Comparison of ENCODE assay signal across 1 cellular context in the genomic region with DNA sequence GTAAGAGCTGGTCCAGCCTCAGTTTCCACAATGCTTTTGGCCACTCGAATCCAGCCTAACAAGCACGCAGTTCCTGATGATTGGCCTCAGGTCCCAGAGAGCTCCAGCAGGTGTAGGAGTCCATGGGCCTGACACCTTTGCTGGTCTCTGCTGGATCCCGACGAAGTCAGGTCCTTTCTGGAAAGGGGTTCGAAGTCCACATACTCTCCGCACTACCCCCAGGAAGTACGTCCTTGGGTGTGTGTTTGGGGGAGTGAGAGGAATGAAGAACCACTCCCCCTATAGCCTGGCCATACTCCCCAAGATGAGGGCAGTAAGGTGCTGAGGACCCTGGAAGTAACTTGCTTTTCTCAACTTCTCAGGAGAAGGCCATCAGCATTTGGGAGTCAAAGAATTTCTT.
TF ChIP-seq lines count a peak whose summit lies in the region.

No MANE protein-coding gene starts in this region.

TF ChIP-seq in IMR-90, 13 proteins besides CTCF, POLR2A, EP300 and RAD21 (continued from another document):
- TF ChIP-seq, protein P1, sequence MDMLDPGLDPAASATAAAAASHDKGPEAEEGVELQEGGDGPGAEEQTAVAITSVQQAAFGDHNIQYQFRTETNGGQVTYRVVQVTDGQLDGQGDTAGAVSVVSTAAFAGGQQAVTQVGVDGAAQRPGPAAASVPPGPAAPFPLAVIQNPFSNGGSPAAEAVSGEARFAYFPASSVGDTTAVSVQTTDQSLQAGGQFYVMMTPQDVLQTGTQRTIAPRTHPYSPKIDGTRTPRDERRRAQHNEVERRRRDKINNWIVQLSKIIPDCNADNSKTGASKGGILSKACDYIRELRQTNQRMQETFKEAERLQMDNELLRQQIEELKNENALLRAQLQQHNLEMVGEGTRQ (IDR thresholded peaks at IDR 0.05; ENCODE audit: low read depth, low read length) = no peak
- no peak for TF ChIP-seq SMC3 (IDR thresholded peaks at IDR 0.05; ENCODE audit: low read depth, low read length)
- TF ChIP-seq MAZ (IDR thresholded peaks at IDR 0.05; ENCODE audit: borderline replicate concordance, low read depth, low read length) = no peak
- no peak for TF ChIP-seq FOS (IDR thresholded peaks at IDR 0.05; ENCODE audit: low read depth, low read length)
- no peak for TF ChIP-seq CHD1 (IDR thresholded peaks at IDR 0.05; ENCODE audit: low read depth, low read length)
- no peak for TF ChIP-seq RFX5 (IDR thresholded peaks at IDR 0.05; ENCODE audit: low read depth, low read length)
- TF ChIP-seq CEBPB (IDR thresholded peaks at IDR 0.05; ENCODE audit: low read depth, low read length) = no peak
- no peak for TF ChIP-seq MAFK (IDR thresholded peaks at IDR 0.05; ENCODE audit: low read depth, low read length)
